In genomic region chr20:50014570-50015562, GRCh38 we compare ENCODE assay signal across 19 cellular contexts. TPM values are rescaled to one million over a fixed set of nuclear protein-coding genes. Genes with fewer than 3 reads are reported as not detected.
A peak's percentile ranks its signal among the peaks of the same experiment; 100 is the strongest.
DNase-seq lines count a peak whose midpoint lies in the region; ATAC-seq, FAIRE-seq and TF ChIP-seq lines count a peak whose summit lies in the region.
"Had no signal": no experiment of that assay in that cellular context is flagged by ENCODE, and none has a peak within 500 bp of the region (broad histone marks: within the 10 kb centered on the region; RNA-seq: fewer than 3 reads in every experiment).

No MANE protein-coding gene starts in this region.

- peaks cover 60% of the 10 kb centered on the region for H3K4me1 Mint-ChIP-seq in nephron progenitor cell

- H3K9me3 Mint-ChIP-seq in nephron progenitor cell: no peaks in the 10 kb centered on the region
- H3K9me3 Mint-ChIP-seq: activated CD4-positive, alpha-beta memory T cell treated with anti-CD3 and anti-CD28 coated beads, Interleukin-2, amount 10 ng/mL, durations not matched to agents 7 days and 5 days; activated naive CD4-positive, alpha-beta T cell treated with anti-CD3 and anti-CD28 coated beads for 36 hours; T-helper 1 cell treated with Interleukin-12 subunit alpha and Interleukin-12 subunit beta and Interleukin-4 antibody, amounts not matched to agents 30 μg/mL and 1 μg/mL, for 36 hours had no signal

- peak overlapping the region; percentile 1 for H3K4me3 Mint-ChIP-seq in nephron progenitor cell
- H3K4me3 Mint-ChIP-seq: activated CD4-positive, alpha-beta memory T cell treated with anti-CD3 and anti-CD28 coated beads, Interleukin-2, amount 10 ng/mL, durations not matched to agents 7 days and 5 days; activated naive CD4-positive, alpha-beta T cell treated with anti-CD3 and anti-CD28 coated beads for 36 hours; T-helper 1 cell treated with Interleukin-12 subunit alpha and Interleukin-12 subunit beta and Interleukin-4 antibody, amounts not matched to agents 30 μg/mL and 1 μg/mL, for 36 hours had no signal

- peak overlapping the region in 8 of 11 experiments; percentile 36 to 63 (median 54); a peak in 14 of 22 replicates for H3K9ac ChIP-seq in BLaER1 treated with 17β-estradiol and CSF1 and Interleukin-3, amounts not matched to agents 10 nM and 100 nM
- peak overlapping the region; percentile 12 to 85; a peak in 3 of 4 replicates for H3K9ac ChIP-seq in K562 (ENCODE audit: insufficient read depth in 1 of 2, low read depth in 2 of 2, low read length in 2 of 2)

- 77% methylated on average over 32 of the region's 38 CpGs for WGBS in K562 (ENCODE audit: insufficient coverage, low coverage, missing lambda C conversion rate)
- WGBS in aorta, 2 donors: 72 to 76% methylated on average over 33 to 38 of the region's 38 CpGs

- BruUV-seq in K562 (replicated peaks; lab: Mats Ljungman, UMichigan): no TSS peak

- 0 out of 2 replicates have a peak overlapping the region, but pooled peaks have one; percentile 55 for H2AFZ ChIP-seq in K562 (ENCODE audit: low read depth, low read length)

- FAIRE-seq in K562 (lab: Jason Lieb, UNC): no peak

- DNase-seq in KBM-7: peak; percentile 32
- peak in 1 of 4 experiments; percentile 41 for DNase-seq in K562 (ENCODE audit: extremely low read depth in 1 of 4, low spot score in 3 of 4)
- DNase-seq in nephron progenitor cell: peak; percentile 51
- DNase-seq in Peyer's patch: no peak
- DNase-seq in aorta: no peak
- DNase-seq in tibial artery: no peak
- DNase-seq: activated CD4-positive, alpha-beta memory T cell treated with anti-CD3 and anti-CD28 coated beads, Interleukin-2, amount 10 ng/mL, durations not matched to agents 7 days and 5 days; activated naive CD4-positive, alpha-beta T cell treated with anti-CD3 and anti-CD28 coated beads for 36 hours; activated T-cell treated with anti-CD3 and anti-CD28 coated beads, Interleukin-2, amount 50 U/mL, for 1 hour; hypothalamus; kidney glomerular epithelial cell; midbrain; NCI-H1436 treated with DMSO at 0.1 percent for 48 hours; NCI-H226; stomach had no signal

- H3K9me3 ChIP-seq in BLaER1 treated with 17β-estradiol and CSF1 and Interleukin-3, amounts not matched to agents 10 nM and 100 nM (replicated peaks in 1 of 11): no peaks in the 10 kb centered on the region
- H3K9me3 ChIP-seq in K562 (replicated peaks; ENCODE audit: control insufficient read depth, insufficient read depth, low read depth, low read length) (no peaks in the 10 kb centered on the region), Peyer's patch (no peaks in the 10 kb centered on the region), aorta (ENCODE audit: control insufficient read depth, low read length) (no peaks in the 10 kb centered on the region), tibial artery (no peaks in the 10 kb centered on the region)
- H3K9me3 ChIP-seq: neutrophil, stomach had no signal

- peaks cover 70 to 100% (median 83%) of the 10 kb centered on the region in 10 experiments for H3K4me1 ChIP-seq in BLaER1 treated with 17β-estradiol and CSF1 and Interleukin-3, amounts not matched to agents 10 nM and 100 nM
- peaks cover 39 to 44% of the 10 kb centered on the region in 2 experiments for H3K4me1 ChIP-seq in K562 (replicated peaks in 1 of 2; ENCODE audit: control insufficient read depth in 2 of 2, insufficient read depth in 2 of 2, low read length in 2 of 2)
- peaks cover 0 to 6% (median 2%) of the 10 kb centered on the region in 4 donors for H3K4me1 ChIP-seq in Peyer's patch
- H3K4me1 ChIP-seq in aorta (ENCODE audit: control insufficient read depth in 1 of 2, insufficient read depth in 2 of 2, low read length in 2 of 2): no peaks in the 10 kb centered on the region
- H3K4me1 ChIP-seq in tibial artery: peaks cover 0 to 38% (median 20%) of the 10 kb centered on the region in 4 donors

- no peaks in the 10 kb centered on the region for H3K9me1 ChIP-seq in K562 (ENCODE audit: control insufficient read depth, insufficient read depth, low read length)

- no peaks in the 10 kb centered on the region for H4K20me1 ChIP-seq in BLaER1 treated with 17β-estradiol and CSF1 and Interleukin-3, amounts not matched to agents 10 nM and 100 nM
- H4K20me1 ChIP-seq in K562 (replicated peaks; ENCODE audit: control insufficient read depth, insufficient read depth, low read length): no peaks in the 10 kb centered on the region

- no peak for TF ChIP-seq RAD21 in K562 (CRISPR knock-in tag; conservative IDR thresholded peaks at IDR 0.05 in 1 of 2, IDR thresholded peaks at IDR 0.05 in 1 of 2)

- no peak for TF ChIP-seq CTCF in K562 (IDR thresholded peaks at IDR 0.05 in 2 of 3, conservative IDR thresholded peaks at IDR 0.05 in 1 of 3; ENCODE audit: insufficient read depth in 2 of 3, low read depth in 1 of 3, low read length in 3 of 3)
- TF ChIP-seq CTCF in nephron progenitor cell (IDR thresholded peaks at IDR 0.05): no peak
- TF ChIP-seq CTCF in Peyer's patch (IDR thresholded peaks at IDR 0.05): no peak
- no peak for TF ChIP-seq CTCF in tibial artery (IDR thresholded peaks at IDR 0.05)

- intact Hi-C loops in K562 (cut with micrococcal nuclease): no loop called here
- intact Hi-C loops in aorta (cut with DNase I): no loop called here
- intact Hi-C loops in tibial artery (cut with DNase I; ENCODE audit: low total_unique reads): no loop called here

- H3K4me3 ChIP-seq in BLaER1 treated with 17β-estradiol and CSF1 and Interleukin-3, amounts not matched to agents 10 nM and 100 nM: no peak overlapping the region; a peak in 1 of 20 replicates
- H3K4me3 ChIP-seq in K562: no peak overlapping the region
- H3K4me3 ChIP-seq in Peyer's patch: no peak overlapping the region
- no peak overlapping the region for H3K4me3 ChIP-seq in aorta (ENCODE audit: low read length in 2 of 2)
- H3K4me3 ChIP-seq in tibial artery: no peak overlapping the region
- H3K4me3 ChIP-seq: stomach had no signal

- peaks cover 5 to 14% (median 10%) of the 10 kb centered on the region in 11 experiments; a peak in 19 of 22 replicates for H3K27me3 ChIP-seq in BLaER1 treated with 17β-estradiol and CSF1 and Interleukin-3, amounts not matched to agents 10 nM and 100 nM
- H3K27me3 ChIP-seq in K562 (ENCODE audit: control insufficient read depth in 2 of 2, insufficient read depth in 2 of 2, low read length in 2 of 2) (no peaks in the 10 kb centered on the region), Peyer's patch (no peaks in the 10 kb centered on the region), aorta (ENCODE audit: control insufficient read depth in 1 of 2, insufficient read depth in 2 of 2, low read length in 1 of 2) (no peaks in the 10 kb centered on the region), tibial artery (peaks cover 0 to 3% of the 10 kb centered on the region in 2 donors)

- H3K36me3 ChIP-seq in BLaER1 treated with 17β-estradiol and CSF1 and Interleukin-3, amounts not matched to agents 10 nM and 100 nM: no peaks in the 10 kb centered on the region
- no peaks in the 10 kb centered on the region for H3K36me3 ChIP-seq in K562 (ENCODE audit: control insufficient read depth, insufficient read depth, low read length)
- H3K36me3 ChIP-seq in Peyer's patch: no peaks in the 10 kb centered on the region
- H3K36me3 ChIP-seq in aorta (ENCODE audit: control insufficient read depth in 1 of 2, insufficient read depth in 2 of 2, low read length in 1 of 2): no peaks in the 10 kb centered on the region
- no peaks in the 10 kb centered on the region for H3K36me3 ChIP-seq in tibial artery
- H3K36me3 ChIP-seq: neutrophil, stomach had no signal

- no peaks in the 10 kb centered on the region; the same call in 2 of the 3 replicates for H3K79me2 ChIP-seq in K562 (ENCODE audit: control insufficient read depth, insufficient read depth, low read length)

- H3K27ac Mint-ChIP-seq in nephron progenitor cell: no peak overlapping the region
- H3K27ac Mint-ChIP-seq: activated CD4-positive, alpha-beta memory T cell treated with anti-CD3 and anti-CD28 coated beads, Interleukin-2, amount 10 ng/mL, durations not matched to agents 7 days and 5 days; activated naive CD4-positive, alpha-beta T cell treated with anti-CD3 and anti-CD28 coated beads for 36 hours; T-helper 1 cell treated with Interleukin-12 subunit alpha and Interleukin-12 subunit beta and Interleukin-4 antibody, amounts not matched to agents 30 μg/mL and 1 μg/mL, for 36 hours had no signal

- POLR2A ChIA-PET in K562 (lab: Yijun Ruan, JAX): interaction anchor here (0.8 to 3.4 kb wide), 4 partner anchors 13 to 31 kb away, joined by 4 to 19 read pairs (median 6); partner anchors contain the start of gene SNAI1

- TF ChIP-seq EP300 in K562 (IDR thresholded peaks at IDR 0.05; ENCODE audit: low read length): no peak

- H3K36me3 Mint-ChIP-seq in nephron progenitor cell (ENCODE audit: low read depth): no peaks in the 10 kb centered on the region

- H3K4me2 ChIP-seq in BLaER1 treated with 17β-estradiol and CSF1 and Interleukin-3, amounts not matched to agents 10 nM and 100 nM: peak overlapping the region; percentile 68 to 90 (median 79)
- H3K4me2 ChIP-seq in K562 (ENCODE audit: insufficient read depth, low read length): peak overlapping the region; percentile 23; the same call in 1 of the 2 replicates

- peaks cover 4% of the 10 kb centered on the region for H3K27me3 Mint-ChIP-seq in nephron progenitor cell (ENCODE audit: low read depth, poor library complexity)

- peak overlapping the region in 9 of 11 experiments; percentile 57 to 83 (median 73); a peak in 18 of 22 replicates for H3K27ac ChIP-seq in BLaER1 treated with 17β-estradiol and CSF1 and Interleukin-3, amounts not matched to agents 10 nM and 100 nM
- peak overlapping the region; percentile 18; the same call in 1 of the 3 replicates for H3K27ac ChIP-seq in K562 (ENCODE audit: extremely low read depth, low read depth, low read length)
- H3K27ac ChIP-seq in Peyer's patch: no peak overlapping the region
- H3K27ac ChIP-seq in aorta (ENCODE audit: low read depth in 1 of 2, low read length in 2 of 2): no peak overlapping the region
- H3K27ac ChIP-seq in tibial artery: no peak overlapping the region
- H3K27ac ChIP-seq: neutrophil, stomach had no signal

- in situ Hi-C loops in KBM-7 (cut with MboI; ENCODE audit: low pct_unique_long_range_greater_than_20kb, low sequenced_read_pairs) (no loop called here), K562 (cut with MboI) (no loop called here)

- CTCF ChIA-PET in K562 (lab: Yijun Ruan, JAX; ENCODE audit: low intra/inter-chr PET ratio): no interaction called here

- TF ChIP-seq POLR2A in K562 (conservative IDR thresholded peaks at IDR 0.05): no peak
- no peak for TF ChIP-seq POLR2A in Peyer's patch (IDR thresholded peaks at IDR 0.05)

- no peak for ATAC-seq in K562
- ATAC-seq in GM18519 (IDR thresholded peaks at IDR 0.05; ENCODE audit: low FRiP score, unreplicated experiment): no peak
- no peak for ATAC-seq in aorta (ENCODE audit: low FRiP score)

RNA-seq across cellular contexts. Expression of gene SNAI1, which starts 32.1 kb away (rescaled TPM):
- 4.4 and 12.8 TPM in 2 replicates for total RNA-seq in K562 (2011; cell fraction: chromatin; rRNA removed; ENCODE audit: low replicate concordance)
- 12.4 and 15.3 TPM in 2 replicates for total RNA-seq in K562 (2011; cell fraction: nucleolus; rRNA removed)
- 9.8 and 10.2 TPM in 2 replicates for total RNA-seq in K562 (2011; cell fraction: nucleoplasm; rRNA removed)
- total RNA-seq in K562 (2014; rRNA removed) (1.7 and 7.3 TPM in 2 replicates), K562 (2014; rRNA removed; fragmentation: Illumina TruSeq; extraction: Trizol) (1.1 and 2.0 TPM in 2 replicates), K562 (2015; rRNA removed; fragmentation: Illumina TruSeq; extraction: Trizol) (2.4 TPM in 2 replicates), K562 (2021) (10.7 and 13.4 TPM in 2 replicates), Peyer's patch (1 to 10 TPM in 3 of 4 donors, under 1 TPM in 1; 0.53 to 3.3 (median 1.4) TPM), aorta (10 to 100 TPM; 10.4 to 44.7 TPM)
- polyA plus RNA-seq in K562 (2011; rRNA removed) (1.6 and 7.1 TPM in 2 replicates), K562 (2014; fragmentation: Illumina TruSeq; extraction: Trizol) (11.6 and 12.3 TPM in 2 replicates), K562 (2014; fragmentation: Nextera tagmentation; extraction: Ambion mirVana) (under 1 TPM; 0.32 to 0.80 TPM), K562 (2014; rRNA removed) (3.1 and 6.4 TPM in 2 replicates), aorta (1 to 10 TPM; 7.8 to 8.3 TPM)
- 2.3 and 3.2 TPM in 2 replicates for polyA plus RNA-seq in K562 (2011; cell fraction: cytosol; rRNA removed)
- 10.9 and 15.0 TPM in 2 replicates for polyA plus RNA-seq in K562 (2011; cell fraction: nucleus; rRNA removed)
- polyA plus RNA-seq in K562 (2012): 9.7 and 21.7 TPM in 2 replicates
- polyA minus RNA-seq in K562 (2011; rRNA and poly(A)+ RNA removed): 1.2 and 1.4 TPM in 2 replicates
- 3.7 and 4.9 TPM in 2 replicates for polyA minus RNA-seq in K562 (2011; cell fraction: cytosol; rRNA and poly(A)+ RNA removed)
- polyA minus RNA-seq in K562 (2011; cell fraction: nucleus; rRNA and poly(A)+ RNA removed): 6.7 and 14.1 TPM in 2 replicates

Comparison
In these comparisons a context has a peak if more than half of its experiments do, and no peak if none do; other contexts are left out.
1. H3K27ac ChIP-seq: peak in BLaER1 treated with 17β-estradiol and CSF1 and Interleukin-3, amounts not matched to agents 10 nM and 100 nM (9 of 11) and K562 (single experiment); none in Peyer's patch (0 of 4), aorta (0 of 2) and tibial artery (0 of 2).
2. DNase-seq: peak in KBM-7 (single experiment) and nephron progenitor cell (single experiment); none in Peyer's patch (0 of 3), aorta (0 of 2) and tibial artery (0 of 2).